18 cellular contexts compared by ENCODE assay signal in the genomic region with DNA sequence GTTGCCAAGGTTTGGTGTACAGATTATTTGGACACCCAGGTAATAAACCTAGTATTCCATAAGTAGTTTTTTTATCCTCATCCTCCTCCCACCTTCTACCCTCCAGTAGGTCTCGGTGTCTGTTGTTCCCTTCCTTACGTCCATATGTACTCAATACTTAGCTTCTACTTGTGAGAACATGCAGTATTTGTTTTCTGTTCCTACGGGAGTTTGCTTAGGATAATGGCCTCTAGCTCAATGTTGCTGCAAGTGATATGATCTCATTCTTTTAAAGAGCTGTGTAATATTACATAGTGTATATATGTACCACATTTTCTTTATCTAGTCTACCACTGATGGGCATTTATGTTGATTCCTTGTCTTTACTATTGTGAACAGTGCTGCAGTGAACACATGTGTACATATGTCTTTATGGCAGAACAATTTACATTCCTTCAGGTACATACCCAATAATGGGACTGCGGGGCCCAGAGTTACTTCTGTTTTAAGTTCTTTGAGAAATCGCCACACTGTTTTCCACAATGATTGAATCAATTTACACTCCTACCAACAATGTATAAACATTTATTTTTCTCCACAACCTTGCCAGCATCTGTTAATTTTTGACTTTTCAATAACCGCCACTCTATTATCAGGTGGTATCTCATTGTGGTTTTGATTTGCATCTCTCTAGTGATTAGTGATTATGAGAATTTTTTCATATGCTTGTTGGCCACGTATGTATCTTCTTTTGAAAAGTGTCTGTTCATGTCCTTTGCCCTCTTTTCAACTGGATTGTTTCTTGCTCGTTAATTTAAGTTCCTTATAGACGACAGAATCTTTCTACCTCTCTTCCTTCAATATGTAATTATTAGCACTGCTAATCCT.
DNase-seq lines count a peak whose midpoint lies in the region; ATAC-seq and TF ChIP-seq lines count a peak whose summit lies in the region.
"Had no signal": no experiment of that assay in that cellular context is flagged by ENCODE, and none has a peak within 500 bp of the region (broad histone marks: within the 10 kb centered on the region; RNA-seq: fewer than 3 reads in every experiment).

No MANE protein-coding gene starts in this region.

- no peak overlapping the region for H2AFZ ChIP-seq in OCI-LY3 (ENCODE audit: low read depth, low read length)
- H2AFZ ChIP-seq: GM23248 had no signal

- H3K27ac Mint-ChIP-seq in memory B cell (peak overlapping the region; percentile 56), type B pancreatic cell (no peak overlapping the region)
- H3K27ac Mint-ChIP-seq: activated CD8-positive, alpha-beta memory T cell treated with anti-CD3 and anti-CD28 coated beads, Interleukin-2, amount 10 ng/mL, durations not matched to agents 7 days and 5 days had no signal

- no peak overlapping the region for H3K9ac ChIP-seq in OCI-LY3 (ENCODE audit: low read length)
- H3K9ac ChIP-seq: GM23248 had no signal

- peaks cover 26% of the 10 kb centered on the region for H3K36me3 Mint-ChIP-seq in memory B cell
- H3K36me3 Mint-ChIP-seq in type B pancreatic cell = peaks cover 15% of the 10 kb centered on the region
- H3K36me3 Mint-ChIP-seq: natural killer cell had no signal

- H4K20me1 ChIP-seq in OCI-LY3 (ENCODE audit: insufficient read depth, low read length) = no peaks in the 10 kb centered on the region

- H3K4me3 ChIP-seq in OCI-LY3 (ENCODE audit: low read length) = no peak overlapping the region
- H3K4me3 ChIP-seq: GM23248, skin epidermis, vagina had no signal

- H3K9me3 ChIP-seq in OCI-LY3 (ENCODE audit: insufficient read depth, low read length) = no peaks in the 10 kb centered on the region
- H3K9me3 ChIP-seq: vagina had no signal

- H3K9me3 Mint-ChIP-seq in memory B cell (no peaks in the 10 kb centered on the region), type B pancreatic cell (no peaks in the 10 kb centered on the region)
- H3K9me3 Mint-ChIP-seq: central memory CD8-positive, alpha-beta T cell; natural killer cell had no signal

- ATAC-seq in GM18861 (IDR thresholded peaks at IDR 0.05; ENCODE audit: unreplicated experiment) = peak; percentile 80
- peak; percentile 56 for ATAC-seq in HG02678 (IDR thresholded peaks at IDR 0.05; ENCODE audit: unreplicated experiment)
- no peak for ATAC-seq in memory B cell (ENCODE audit: low read depth)
- ATAC-seq in GM21528 (IDR thresholded peaks at IDR 0.05; ENCODE audit: low FRiP score, unreplicated experiment) = no peak
- no peak for ATAC-seq in GM21619 (IDR thresholded peaks at IDR 0.05; ENCODE audit: unreplicated experiment)
- ATAC-seq: activated CD8-positive, alpha-beta memory T cell treated with anti-CD3 and anti-CD28 coated beads, Interleukin-2, amount 10 ng/mL, durations not matched to agents 7 days and 5 days; natural killer cell had no signal

- H3K4me2 ChIP-seq in OCI-LY3 (ENCODE audit: low read length) = peak overlapping the region; percentile 27; the same call in 1 of the 2 replicates

- no peak overlapping the region for H3K27ac ChIP-seq in OCI-LY3 (ENCODE audit: low read length)
- H3K27ac ChIP-seq: GM23248, skin epidermis, vagina had no signal

- H3K4me3 Mint-ChIP-seq in memory B cell (no peak overlapping the region), type B pancreatic cell (no peak overlapping the region)
- H3K4me3 Mint-ChIP-seq: activated CD8-positive, alpha-beta memory T cell treated with anti-CD3 and anti-CD28 coated beads, Interleukin-2, amount 10 ng/mL, durations not matched to agents 7 days and 5 days; central memory CD8-positive, alpha-beta T cell; natural killer cell had no signal

- no peaks in the 10 kb centered on the region for H3K27me3 ChIP-seq in OCI-LY3 (ENCODE audit: low read depth, low read length)
- H3K27me3 ChIP-seq: vagina had no signal

- H3K36me3 ChIP-seq in OCI-LY3 (replicated peaks; ENCODE audit: low read depth, low read length) = peaks cover 3% of the 10 kb centered on the region

- no peak for TF ChIP-seq CTCF in OCI-LY3 (IDR thresholded peaks at IDR 0.05; ENCODE audit: low read depth, low read length)
- TF ChIP-seq CTCF in type B pancreatic cell (conservative IDR thresholded peaks at IDR 0.05) = no peak

- no peaks in the 10 kb centered on the region for H3K79me2 ChIP-seq in OCI-LY3 (ENCODE audit: low read length)

- H3K4me1 Mint-ChIP-seq in memory B cell = peaks cover 8% of the 10 kb centered on the region
- peaks cover 4% of the 10 kb centered on the region for H3K4me1 Mint-ChIP-seq in type B pancreatic cell (ENCODE audit: unreplicated experiment)
- H3K4me1 Mint-ChIP-seq: activated CD8-positive, alpha-beta memory T cell treated with anti-CD3 and anti-CD28 coated beads, Interleukin-2, amount 10 ng/mL, durations not matched to agents 7 days and 5 days had no signal

- H3K4me1 ChIP-seq in OCI-LY3 (ENCODE audit: low read length) = peaks cover 15% of the 10 kb centered on the region
- H3K4me1 ChIP-seq: vagina had no signal

- DNase-seq in memory B cell (ENCODE audit: low spot score in 2 of 2) (no peak), type B pancreatic cell (ENCODE audit: extremely low spot score, unreplicated experiment) (no peak)
- DNase-seq: activated CD8-positive, alpha-beta memory T cell treated with anti-CD3 and anti-CD28 coated beads, Interleukin-2, amount 10 ng/mL, durations not matched to agents 7 days and 5 days; amniotic stem cell; Calu3; effector CD4-positive, alpha-beta T cell; GM23248; natural killer cell; NCI-H1417; stimulated activated CD4-positive, alpha-beta T cell treated with anti-CD3 and anti-CD28 coated beads, Interleukin-4, amount 100 ng/mL, for 1 hour had no signal

- H3K27me3 Mint-ChIP-seq in memory B cell (no peaks in the 10 kb centered on the region), type B pancreatic cell (no peaks in the 10 kb centered on the region)
- H3K27me3 Mint-ChIP-seq: activated CD8-positive, alpha-beta memory T cell treated with anti-CD3 and anti-CD28 coated beads, Interleukin-2, amount 10 ng/mL, durations not matched to agents 7 days and 5 days; central memory CD8-positive, alpha-beta T cell had no signal

Comparison
In these comparisons a context has a peak if more than half of its experiments do, and no peak if none do; other contexts are left out.
1. ATAC-seq: peak in GM18861 (single experiment) and HG02678 (single experiment); none in memory B cell (single experiment), GM21528 (single experiment) and GM21619 (single experiment).